In the genomic region with DNA sequence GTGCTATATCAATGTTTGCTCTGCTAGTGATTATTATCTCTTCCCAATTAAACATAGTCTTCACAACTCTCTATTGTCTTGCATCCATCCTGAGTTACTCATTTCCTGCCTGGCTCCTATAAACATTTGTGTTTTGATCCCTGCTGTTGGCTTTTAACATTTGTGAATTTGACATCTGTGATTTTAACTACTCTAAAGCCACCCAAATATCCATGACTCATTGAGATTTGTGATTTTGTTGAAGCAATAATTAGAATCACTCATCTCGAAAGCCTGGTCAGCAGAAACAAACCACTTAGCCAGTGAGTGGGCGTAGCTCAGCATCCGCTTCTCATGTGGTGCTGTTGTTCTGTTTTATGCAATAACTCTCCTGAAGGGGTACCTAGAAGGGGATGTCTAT, we compare ENCODE assay signal across 13 cellular contexts.
DNase-seq lines count a peak whose midpoint lies in the region; ATAC-seq and TF ChIP-seq lines count a peak whose summit lies in the region.
"Had no signal": no experiment of that assay in that cellular context is flagged by ENCODE, and none has a peak within 500 bp of the region (broad histone marks: within the 10 kb centered on the region; RNA-seq: fewer than 3 reads in every experiment).

No MANE protein-coding gene starts in this region.

- no peak overlapping the region for H3K4me3 ChIP-seq in BE2C (ENCODE audit: low read depth, low read length)
- no peak overlapping the region for H3K4me3 ChIP-seq in PC-3 (ENCODE audit: low read length)
- no peak overlapping the region for H3K4me3 ChIP-seq in foreskin fibroblast (ENCODE audit: low read depth in 1 of 2, low read length in 2 of 2)

- no peak overlapping the region for H2AFZ ChIP-seq in PC-3 (ENCODE audit: low read length)

- H3K36me3 ChIP-seq in BE2C (no peaks in the 10 kb centered on the region), PC-3 (ENCODE audit: low read depth, low read length) (no peaks in the 10 kb centered on the region)

- no peak overlapping the region for H3K9ac ChIP-seq in PC-3 (ENCODE audit: low read length)

- H3K27ac ChIP-seq in PC-3 (ENCODE audit: low read length) (no peak overlapping the region), RWPE1 (no peak overlapping the region)

- H3K4me1 ChIP-seq in BE2C = peaks cover 19% of the 10 kb centered on the region
- peaks cover 5% of the 10 kb centered on the region; the same call in 1 of the 2 replicates for H3K4me1 ChIP-seq in PC-3 (ENCODE audit: insufficient read depth, low read length)

- no peaks in the 10 kb centered on the region for H3K79me2 ChIP-seq in PC-3 (ENCODE audit: low read length)

- 0 out of 2 replicates have a peak, but pooled peaks cover 6% of the 10 kb centered on the region for H3K9me2 ChIP-seq in PC-3 (replicated peaks; ENCODE audit: low read length)

- H4K20me1 ChIP-seq in PC-3 (ENCODE audit: low read length) = no peaks in the 10 kb centered on the region

- POLR2A ChIA-PET in PC-3 (lab: Charles Lee; ENCODE audit: unreplicated experiment) (no interaction called here), RWPE1 (lab: Yijun Ruan, JAX; ENCODE audit: low non-redundant PET) (no interaction called here)

- ATAC-seq in HG02759 (IDR thresholded peaks at IDR 0.05; ENCODE audit: unreplicated experiment) = peak; percentile 63
- ATAC-seq in PC-3 = peak; percentile 66
- ATAC-seq: activated naive CD8-positive, alpha-beta T cell treated with anti-CD3 and anti-CD28 coated beads, Interleukin-2, amount 50 U/mL, for 24 hours; left lobe of liver had no signal

- no TSS peak for BruUV-seq in PC-3 (replicated peaks; lab: Mats Ljungman, UMichigan)

- H3K9me3 ChIP-seq in BE2C = no peaks in the 10 kb centered on the region
- no peaks in the 10 kb centered on the region for H3K9me3 ChIP-seq in PC-3 (ENCODE audit: low read length)

- no peak overlapping the region for H3K4me2 ChIP-seq in PC-3 (ENCODE audit: low read length)

- H3K27me3 ChIP-seq in BE2C = no peaks in the 10 kb centered on the region
- H3K27me3 ChIP-seq in PC-3 (ENCODE audit: low read length) = no peaks in the 10 kb centered on the region

- no peaks in the 10 kb centered on the region for H3F3A ChIP-seq in PC-3 (ENCODE audit: low read length, unreplicated experiment)

- DNase-seq in BE2C = peak; percentile 33
- peak; percentile 6 for DNase-seq in PC-3
- DNase-seq in foreskin fibroblast = peak; percentile 85 to 89
- no peak for DNase-seq in effector CD4-positive, alpha-beta T cell
- no peak for DNase-seq in RWPE1 (ENCODE audit: low spot score)
- DNase-seq in germinal center (ENCODE audit: low spot score) = no peak
- DNase-seq in NCI-H1048 (lab: John Stamatoyannopoulos, UW) = no peak
- DNase-seq: activated CD4-positive, alpha-beta memory T cell treated with anti-CD3 and anti-CD28 coated beads, Interleukin-2, amount 10 ng/mL, durations not matched to agents 7 days and 5 days; activated naive CD8-positive, alpha-beta T cell treated with anti-CD3 and anti-CD28 coated beads, Interleukin-2, amount 50 U/mL, for 24 hours; CD4-positive, CD25-positive, alpha-beta regulatory T cell; GOT3 had no signal

- intact Hi-C loops in PC-3 (cut with micrococcal nuclease) = loop anchor here (5.0 kb wide), 1 partner anchor 89 kb away; no protein-coding TSS in a partner anchor

- CTCF ChIA-PET in PC-3 (lab: Charles Lee) = no interaction called here
- CTCF ChIA-PET in RWPE1 (lab: Yijun Ruan, JAX) = no interaction called here

- TF ChIP-seq CTCF in BE2C (IDR thresholded peaks at IDR 0.05; ENCODE audit: low read depth, low read length) (no peak), PC-3 (conservative IDR thresholded peaks at IDR 0.05; ENCODE audit: low read depth, low read length) (no peak), foreskin fibroblast (IDR thresholded peaks at IDR 0.05; ENCODE audit: low read depth, low read length) (no peak), RWPE1 (conservative IDR thresholded peaks at IDR 0.05; ENCODE audit: low read depth) (no peak)

Comparison
In these comparisons a context has a peak if more than half of its experiments do, and no peak if none do; other contexts are left out.
1. DNase-seq: peak in BE2C (single experiment), PC-3 (single experiment) and foreskin fibroblast (2 of 2); none in effector CD4-positive, alpha-beta T cell (single experiment), RWPE1 (single experiment), germinal center (single experiment) and NCI-H1048 (single experiment).